ENCODE assay signal across 24 cellular contexts in the genomic region with DNA sequence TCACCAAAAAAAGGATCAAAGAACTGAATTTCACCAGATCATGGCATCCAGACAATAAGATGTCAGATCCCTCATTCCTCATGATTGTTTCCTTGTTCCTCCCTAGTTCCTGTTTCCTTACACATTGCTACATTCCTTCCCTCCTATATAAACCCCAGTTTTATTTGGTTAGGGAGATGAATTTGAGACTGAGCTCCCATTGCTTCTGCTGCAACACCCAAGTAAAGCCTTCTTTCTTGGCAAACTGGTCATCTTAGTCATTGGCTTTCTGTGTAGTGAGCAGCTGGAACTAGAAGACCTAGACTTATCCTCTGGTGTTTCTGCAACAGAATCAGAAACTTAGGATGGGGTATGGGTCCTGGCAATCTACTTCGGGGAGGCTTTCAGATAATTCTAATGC.
"Had no signal": no experiment of that assay in that cellular context is flagged by ENCODE, and none has a peak within 500 bp of the region (broad histone marks: within the 10 kb centered on the region; RNA-seq: fewer than 3 reads in every experiment).

No MANE protein-coding gene starts in this region.

- H3K4me3 ChIP-seq: colonic mucosa, esophagus squamous epithelium, gastrocnemius medialis, left lung, lower lobe of right lung, mucosa of descending colon had no signal

- H3K27ac ChIP-seq: colonic mucosa, epithelial cell of prostate, esophagus squamous epithelium, gastrocnemius medialis, left lung, lower lobe of right lung had no signal

- H3K9me3 Mint-ChIP-seq: dendritic cell treated with granulocyte-macrophage colony-stimulating factor and Interleukin-4, amounts not matched to agents 40 ng/mL and 50 ng/mL, for 4 days had no signal

- H3K4me1 Mint-ChIP-seq: naive B cell had no signal

- H3K27me3 ChIP-seq: colonic mucosa, esophagus squamous epithelium, gastrocnemius medialis, left lung had no signal

- DNase-seq: cerebellar nuclear complex; colonic mucosa; cortex of kidney; effector CD8-positive, alpha-beta T cell; effector memory CD8-positive, alpha-beta T cell; endodermal cell; erythroblast; esophagus squamous epithelium; foreskin fibroblast; foreskin melanocyte; gastrocnemius medialis; glutamatergic neuron; head of caudate nucleus; hippocampal formation; left cardiac atrium; left lung; left ventricle myocardium superior; lower lobe of right lung; mesenchymal stem cell; mucosa of descending colon; naive B cell had no signal

- H3K27ac Mint-ChIP-seq: dendritic cell treated with granulocyte-macrophage colony-stimulating factor and Interleukin-4, amounts not matched to agents 40 ng/mL and 50 ng/mL, for 4 days; effector memory CD8-positive, alpha-beta T cell; endodermal cell; mesothelial cell of epicardium; naive B cell had no signal

- H3K36me3 Mint-ChIP-seq: mesothelial cell of epicardium, naive B cell had no signal

- H3K9me3 ChIP-seq: colonic mucosa, esophagus squamous epithelium, gastrocnemius medialis, lower lobe of right lung, mucosa of descending colon had no signal

- H3K4me1 ChIP-seq: colonic mucosa, esophagus squamous epithelium, gastrocnemius medialis, left lung, lower lobe of right lung had no signal

- H3K4me3 Mint-ChIP-seq: dendritic cell treated with granulocyte-macrophage colony-stimulating factor and Interleukin-4, amounts not matched to agents 40 ng/mL and 50 ng/mL, for 4 days; effector memory CD8-positive, alpha-beta T cell; endodermal cell; mesothelial cell of epicardium; naive B cell had no signal

- H3K36me3 ChIP-seq: colonic mucosa, esophagus squamous epithelium, gastrocnemius medialis, left lung, lower lobe of right lung had no signal

- H3K27me3 Mint-ChIP-seq: dendritic cell treated with granulocyte-macrophage colony-stimulating factor and Interleukin-4, amounts not matched to agents 40 ng/mL and 50 ng/mL, for 4 days; effector memory CD8-positive, alpha-beta T cell; naive B cell had no signal
